22 cellular contexts compared by ENCODE assay signal in genomic region chr1:220828950-220829586, GRCh38. TPM values are rescaled to one million over a fixed set of nuclear protein-coding genes. Genes with fewer than 3 reads are reported as not detected.
"Had no signal": no experiment of that assay in that cellular context is flagged by ENCODE, and none has a peak within 500 bp of the region (broad histone marks: within the 10 kb centered on the region; RNA-seq: fewer than 3 reads in every experiment).

No MANE protein-coding gene starts in this region.

- ATAC-seq: activated T-cell treated with anti-CD3 and anti-CD28 coated beads, Interleukin-2, amount 50 U/mL, for 4 hours; left lung; stimulated activated naive B cell treated with anti-CD40 and anti-IgM and Interleukin-4, amounts not matched to agents 10 μg/mL and 1 μg/mL and 100 μg/mL, for 72 hours; WTC11 had no signal

- H3K4me1 ChIP-seq: breast epithelium, left lung, parathyroid adenoma had no signal

- H3K79me2 ChIP-seq: parathyroid adenoma had no signal

- H3K27ac ChIP-seq: breast epithelium, left lung, parathyroid adenoma, thoracic aorta, upper lobe of left lung had no signal

- H3K36me3 ChIP-seq: breast epithelium, esophagus squamous epithelium, left lung, thoracic aorta, upper lobe of left lung had no signal

- H3K27me3 ChIP-seq: breast epithelium, esophagus squamous epithelium, left lung, upper lobe of left lung had no signal

- H3K4me3 ChIP-seq: breast epithelium, coronary artery, esophagus squamous epithelium, left lung, thoracic aorta, upper lobe of left lung had no signal

- H2AFZ ChIP-seq: parathyroid adenoma had no signal

- H3K9me3 ChIP-seq: esophagus squamous epithelium, left lung, thoracic aorta, upper lobe of left lung had no signal

- DNase-seq: activated CD4-positive, alpha-beta T cell treated with anti-CD3 and anti-CD28 coated beads, Interleukin-2, amount 50 U/mL, for 4 hours; activated CD8-positive, alpha-beta memory T cell treated with anti-CD3 and anti-CD28 coated beads, Interleukin-2, amount 50 U/mL, for 48 hours; activated naive CD4-positive, alpha-beta T cell treated with anti-CD3 and anti-CD28 coated beads for 36 hours; activated naive CD8-positive, alpha-beta T cell treated with anti-CD3 and anti-CD28 coated beads, Interleukin-2, amount 10 ng/mL, durations not matched to agents 7 days and 5 days; activated T-cell treated with anti-CD3 and anti-CD28 coated beads, Interleukin-2, amount 50 U/mL, for 4 hours; amniotic stem cell; esophagus squamous epithelium; left lung; nucleus accumbens; stimulated activated CD4-positive, alpha-beta T cell treated with anti-CD3 and anti-CD28 coated beads, Interleukin-2, amount 100 ng/mL, for 48 hours; stimulated activated CD8-positive, alpha-beta memory T cell treated with anti-CD3 and anti-CD28 coated beads, Interleukin-4, amount 100 ng/mL, for 48 hours; stimulated activated naive B cell treated with anti-CD40 and anti-IgM and Interleukin-4, amounts not matched to agents 10 μg/mL and 1 μg/mL and 100 μg/mL, for 72 hours; T1000; upper lobe of left lung had no signal

- H3K9ac ChIP-seq: parathyroid adenoma had no signal

RNA-seq across cellular contexts. Expression of gene MTARC1, which starts 42.4 kb away (rescaled TPM):
- total RNA-seq: activated CD8-positive, alpha-beta memory T cell treated with anti-CD3 and anti-CD28 coated beads for 36 hours; activated naive CD4-positive, alpha-beta T cell treated with anti-CD3 and anti-CD28 coated beads for 36 hours; activated naive CD8-positive, alpha-beta T cell treated with anti-CD3 and anti-CD28 coated beads, Interleukin-2, amount 10 ng/mL, durations not matched to agents 7 days and 5 days; activated T-helper 2 cell treated with anti-CD3 and anti-CD28 coated beads, Interferon-gamma antibody, Interleukin-2, Interleukin-4, amounts not matched to agents 10 μg/mL and 5 μg/mL and 100 μg/mL, durations not matched to agents 14 hours and 24 hours and 36 hours had no signal

RNA-seq across cellular contexts. Expression of gene HLX, which starts 50.2 kb away (rescaled TPM):
- total RNA-seq: activated CD8-positive, alpha-beta memory T cell treated with anti-CD3 and anti-CD28 coated beads for 36 hours; WTC11 had no signal
- polyA plus RNA-seq: neural cell had no signal
